In the genomic region with DNA sequence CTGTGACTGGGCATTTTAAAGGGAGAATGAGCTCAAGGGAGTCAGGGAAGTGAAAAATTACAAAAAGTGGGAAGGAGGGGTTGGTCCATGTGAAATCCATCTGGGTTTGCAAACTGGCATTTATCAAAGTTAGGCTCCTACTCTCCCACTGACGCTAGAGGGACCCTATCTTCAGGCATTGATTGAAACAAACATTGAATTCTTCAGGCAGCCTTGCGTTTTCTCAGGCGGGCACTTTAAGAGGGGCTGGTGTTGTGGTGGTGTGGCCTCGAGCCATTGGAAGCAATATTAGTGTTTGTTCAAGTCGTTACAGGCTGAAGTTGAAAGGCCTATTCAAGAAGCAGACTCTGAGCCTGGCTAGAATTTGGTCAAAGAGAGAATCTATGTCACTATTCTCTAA, we compare ENCODE assay signal across 12 cellular contexts. TPM values are rescaled to one million over a fixed set of nuclear protein-coding genes. Genes with fewer than 3 reads are reported as not detected.
A peak's percentile ranks its signal among the peaks of the same experiment; 100 is the strongest.
DNase-seq lines count a peak whose midpoint lies in the region; ATAC-seq, FAIRE-seq and TF ChIP-seq lines count a peak whose summit lies in the region.
"Had no signal": no experiment of that assay in that cellular context is flagged by ENCODE, and none has a peak within 500 bp of the region (broad histone marks: within the 10 kb centered on the region; RNA-seq: fewer than 3 reads in every experiment).

No MANE protein-coding gene starts in this region.

- no peak overlapping the region for H2AFZ ChIP-seq in HepG2 (ENCODE audit: low read length)
- no peak overlapping the region for H2AFZ ChIP-seq in mammary epithelial cell (ENCODE audit: low read depth, low read length)

- H3K4me2 ChIP-seq in HepG2 (ENCODE audit: low read depth, low read length) (no peak overlapping the region), mammary epithelial cell (ENCODE audit: insufficient read depth, low read depth, low read length) (no peak overlapping the region)

- no peaks in the 10 kb centered on the region for H3K4me1 ChIP-seq in HepG2 (ENCODE audit: insufficient read depth, low read length)
- H3K4me1 ChIP-seq in right lobe of liver = no peaks in the 10 kb centered on the region
- no peaks in the 10 kb centered on the region for H3K4me1 ChIP-seq in mammary epithelial cell (ENCODE audit: insufficient read depth, low read length)

- H3K9me3 ChIP-seq in HepG2 (ENCODE audit: low read length) (no peaks in the 10 kb centered on the region), right lobe of liver (no peaks in the 10 kb centered on the region), mammary epithelial cell (replicated peaks; ENCODE audit: insufficient read depth, low read length) (no peaks in the 10 kb centered on the region)

- 4% methylated on average over 5 of the region's 5 CpGs for WGBS in HepG2 (ENCODE audit: low lambda C conversion rate)
- WGBS in right lobe of liver (ENCODE audit: insufficient coverage, low coverage, low lambda C conversion rate, missing lambda C conversion rate) = 29% methylated on average over 4 of the region's 5 CpGs
- WGBS in mammary epithelial cell (ENCODE audit: low coverage, missing lambda C conversion rate) = 20% methylated on average over 5 of the region's 5 CpGs

- CTCF ChIA-PET in HepG2 (lab: Yijun Ruan, JAX; ENCODE audit: low intra/inter-chr PET ratio, low total read pairs) = interaction anchor here (0.6 to 1.9 kb wide), 2 partner anchors 19 to 22 kb away, joined by 4 to 12 read pairs; no protein-coding TSS in a partner anchor
- CTCF ChIA-PET in mammary epithelial cell (lab: Charles Lee; ENCODE audit: low non-redundant PET) = no interaction called here

- peak; percentile 88 for FAIRE-seq in HepG2 (lab: Jason Lieb, UNC)

- DNase-seq in HepG2 (ENCODE audit: low spot score) (peak; percentile 29), right lobe of liver (no peak), mammary epithelial cell (no peak), left kidney (ENCODE audit: low read depth, low spot score) (peak; percentile 66), DMS153 (lab: John Stamatoyannopoulos, UW) (no peak)
- DNase-seq: activated naive CD4-positive, alpha-beta T cell treated with Interleukin-2 at 50 U/mL for 16 hours; HCEC 1CT; NCI-H345 had no signal

- POLR2A ChIA-PET in HepG2 (lab: Yijun Ruan, JAX) = no interaction called here

- ATAC-seq in HepG2 (peak; percentile 77), right lobe of liver (no peak), GM18519 (IDR thresholded peaks at IDR 0.05; ENCODE audit: low FRiP score, unreplicated experiment) (no peak), HG03139 (IDR thresholded peaks at IDR 0.05; ENCODE audit: unreplicated experiment) (no peak), HG02981 (IDR thresholded peaks at IDR 0.05; ENCODE audit: unreplicated experiment) (no peak)

- H3K79me2 ChIP-seq in HepG2 (ENCODE audit: insufficient read depth, low read length) (no peaks in the 10 kb centered on the region), mammary epithelial cell (ENCODE audit: insufficient read depth, low read length) (no peaks in the 10 kb centered on the region)

- H3K9ac ChIP-seq in HepG2 (ENCODE audit: insufficient read depth, low read depth, low read length) (no peak overlapping the region), mammary epithelial cell (ENCODE audit: insufficient read depth, low read length) (no peak overlapping the region)

- BruUV-seq in HepG2 (replicated peaks; lab: Mats Ljungman, UMichigan) = no TSS peak
- no TSS peak for BruUV-seq in mammary epithelial cell (replicated peaks; lab: Mats Ljungman, UMichigan)

- TF ChIP-seq CTCF in HepG2 (CRISPR knock-in tag; IDR thresholded peaks at IDR 0.05) (peak; percentile 56), right lobe of liver (IDR thresholded peaks at IDR 0.05) (peak in 2 of 4 donors; percentile 6 to 7), mammary epithelial cell (conservative IDR thresholded peaks at IDR 0.05 in 1 of 2, IDR thresholded peaks at IDR 0.05 in 1 of 2; ENCODE audit: extremely low read depth in 1 of 2, insufficient read depth in 1 of 2, low read depth in 1 of 2, low read length in 2 of 2) (peak; percentile 3 to 27)

- in situ Hi-C loops in HepG2 (cut with HindIII; ENCODE audit: extremely low pct_ligation_motif_present, low pct_unique_long_range_greater_than_20kb) (no loop called here), mammary epithelial cell (cut with MboI; ENCODE audit: low sequenced_read_pairs in 2 of 2) (no loop called here)

- H3K4me3 ChIP-seq in HepG2 (replicated peaks in 1 of 3; ENCODE audit: insufficient read depth in 1 of 3, low read depth in 2 of 3, low read length in 3 of 3) (no peak overlapping the region), right lobe of liver (no peak overlapping the region), mammary epithelial cell (replicated peaks in 1 of 3; ENCODE audit: insufficient read depth in 1 of 3, low read depth in 2 of 3, low read length in 3 of 3) (no peak overlapping the region)

- H3K27me3 ChIP-seq in HepG2 (ENCODE audit: control insufficient read depth in 1 of 2, insufficient read depth in 2 of 2, low read length in 2 of 2) = no peaks in the 10 kb centered on the region
- no peaks in the 10 kb centered on the region for H3K27me3 ChIP-seq in right lobe of liver
- peaks cover 2% of the 10 kb centered on the region for H3K27me3 ChIP-seq in mammary epithelial cell (ENCODE audit: insufficient read depth, low read length)

- H3K36me3 ChIP-seq in HepG2 (replicated peaks in 1 of 2; ENCODE audit: control insufficient read depth in 1 of 2, insufficient read depth in 2 of 2, low read length in 2 of 2) (no peaks in the 10 kb centered on the region), right lobe of liver (no peaks in the 10 kb centered on the region), mammary epithelial cell (ENCODE audit: insufficient read depth, low read length) (no peaks in the 10 kb centered on the region)

- H3K27ac ChIP-seq in HepG2 (ENCODE audit: extremely low read length, insufficient read depth, low read length) = no peak overlapping the region
- H3K27ac ChIP-seq in right lobe of liver = no peak overlapping the region
- H3K27ac ChIP-seq in mammary epithelial cell (ENCODE audit: insufficient read depth, low read depth, low read length) = no peak overlapping the region

- TF ChIP-seq RAD21 in HepG2 (CRISPR knock-in tag; IDR thresholded peaks at IDR 0.05) = peak; percentile 33; the same call in 1 of the 2 replicates

- dilution Hi-C loops in mammary epithelial cell (cut with HindIII; ENCODE audit: low sequenced_read_pairs) = no loop called here

- TF ChIP-seq POLR2A in HepG2 (IDR thresholded peaks at IDR 0.05; ENCODE audit: insufficient read depth in 1 of 2, low read depth in 2 of 2, low read length in 2 of 2) (no peak), right lobe of liver (IDR thresholded peaks at IDR 0.05) (no peak)

- H4K20me1 ChIP-seq in HepG2 (ENCODE audit: insufficient read depth, low read length) (no peaks in the 10 kb centered on the region), mammary epithelial cell (ENCODE audit: insufficient read depth, low read length) (no peaks in the 10 kb centered on the region)

- TF ChIP-seq EP300 in HepG2 (IDR thresholded peaks at IDR 0.05; ENCODE audit: low read depth in 2 of 2, low read length in 2 of 2) (no peak), HepG2 (CRISPR knock-in tag; IDR thresholded peaks at IDR 0.05; ENCODE audit: borderline replicate concordance) (no peak)

- intact Hi-C loops in HepG2 (cut with micrococcal nuclease; ENCODE audit: unreplicated experiment) = loop anchor here (1.0 kb wide), 1 partner anchor 23 kb away; no protein-coding TSS in a partner anchor
- intact Hi-C loops in right lobe of liver (cut with DNase I) = no loop called here
- intact Hi-C loops in mammary epithelial cell (cut with micrococcal nuclease) = no loop called here

RNA-seq across cellular contexts. Expression of a gene that starts 36.6 kb away (rescaled TPM):
- total RNA-seq in HepG2 (2016; rRNA removed; fragmentation: Illumina TruSeq; extraction: Trizol) (0.09 TPM in 1 of 2 replicates, not detected in the other), right lobe of liver (1 to 10 TPM; 1.1 to 4.3 (median 1.6) TPM), mammary epithelial cell (1 to 10 TPM in 1 of 2 donors, under 1 TPM in 1; 0.47 to 2.5 TPM)
- total RNA-seq in HepG2 (2016; cell fraction: cytosol; rRNA removed; fragmentation: Illumina TruSeq; extraction: Trizol; ENCODE audit: low read depth) = not detected in 2 replicates
- total RNA-seq in HepG2 (2016; cell fraction: insoluble cytoplasmic fraction; rRNA removed; fragmentation: Illumina TruSeq; extraction: Trizol) = 0.09 and 0.15 TPM in 2 replicates
- total RNA-seq in HepG2 (2016; cell fraction: membrane; rRNA removed; fragmentation: Illumina TruSeq; extraction: Trizol) = 0.06 TPM in 1 of 2 replicates, not detected in the other
- 0.43 and 0.44 TPM in 2 replicates for total RNA-seq in HepG2 (2016; cell fraction: nucleus; rRNA removed; fragmentation: Illumina TruSeq; extraction: Trizol)
- polyA plus RNA-seq in HepG2 (2011; rRNA removed) (0.26 and 0.28 TPM in 2 replicates), mammary epithelial cell (0.23 TPM)
- polyA plus RNA-seq in HepG2 (2011; cell fraction: cytosol; rRNA removed) = 0.13 and 0.18 TPM in 2 replicates
- polyA plus RNA-seq in HepG2 (2011; cell fraction: nucleus; rRNA removed) = 0.48 and 0.84 TPM in 2 replicates
- polyA plus RNA-seq in HepG2 (2012) = 0.12 and 0.28 TPM in 2 replicates
- polyA plus RNA-seq in HepG2 (2016; cell fraction: cytosol; fragmentation: Illumina TruSeq; extraction: Trizol; ENCODE audit: low read depth) = not detected in 2 replicates
- polyA plus RNA-seq in HepG2 (2016; cell fraction: insoluble cytoplasmic fraction; fragmentation: Illumina TruSeq; extraction: Trizol; ENCODE audit: low read depth) = not detected in 2 replicates
- polyA plus RNA-seq in HepG2 (2016; cell fraction: membrane; fragmentation: Illumina TruSeq; extraction: Trizol; ENCODE audit: low read depth) = not detected in 2 replicates
- 0.27 and 0.80 TPM in 2 replicates for polyA plus RNA-seq in HepG2 (2016; cell fraction: nucleus; fragmentation: Illumina TruSeq; extraction: Trizol; ENCODE audit: insufficient read depth, low read depth)
- 0.09 and 0.72 TPM in 2 replicates for polyA minus RNA-seq in HepG2 (2011; rRNA and poly(A)+ RNA removed; ENCODE audit: low replicate concordance)
- polyA minus RNA-seq in HepG2 (2011; cell fraction: cytosol; rRNA and poly(A)+ RNA removed) = 0.18 TPM in 1 of 2 replicates, not detected in the other
- 0.75 and 0.90 TPM in 2 replicates for polyA minus RNA-seq in HepG2 (2011; cell fraction: nucleus; rRNA and poly(A)+ RNA removed)
- polyA minus RNA-seq in mammary epithelial cell = 0.57 TPM
- total RNA-seq: HT-29 had no signal

RNA-seq across cellular contexts. Expression of a gene that starts 51.1 kb away (rescaled TPM):
- not detected in 2 replicates for total RNA-seq in HepG2 (2016; rRNA removed; fragmentation: Illumina TruSeq; extraction: Trizol)
- not detected in 2 replicates for total RNA-seq in HepG2 (2016; cell fraction: cytosol; rRNA removed; fragmentation: Illumina TruSeq; extraction: Trizol; ENCODE audit: low read depth)
- not detected in 2 replicates for total RNA-seq in HepG2 (2016; cell fraction: insoluble cytoplasmic fraction; rRNA removed; fragmentation: Illumina TruSeq; extraction: Trizol)
- total RNA-seq in HepG2 (2016; cell fraction: membrane; rRNA removed; fragmentation: Illumina TruSeq; extraction: Trizol) = not detected in 2 replicates
- not detected in 2 replicates for total RNA-seq in HepG2 (2016; cell fraction: nucleus; rRNA removed; fragmentation: Illumina TruSeq; extraction: Trizol)
- polyA plus RNA-seq in HepG2 (2011; rRNA removed) = not detected in 2 replicates
- polyA plus RNA-seq in HepG2 (2011; cell fraction: cytosol; rRNA removed) = not detected in 2 replicates
- polyA plus RNA-seq in HepG2 (2011; cell fraction: nucleus; rRNA removed) = not detected in 2 replicates
- not detected in 2 replicates for polyA plus RNA-seq in HepG2 (2012)
- not detected in 2 replicates for polyA plus RNA-seq in HepG2 (2016; cell fraction: cytosol; fragmentation: Illumina TruSeq; extraction: Trizol; ENCODE audit: low read depth)
- not detected in 2 replicates for polyA plus RNA-seq in HepG2 (2016; cell fraction: insoluble cytoplasmic fraction; fragmentation: Illumina TruSeq; extraction: Trizol; ENCODE audit: low read depth)
- not detected in 2 replicates for polyA plus RNA-seq in HepG2 (2016; cell fraction: membrane; fragmentation: Illumina TruSeq; extraction: Trizol; ENCODE audit: low read depth)
- polyA plus RNA-seq in HepG2 (2016; cell fraction: nucleus; fragmentation: Illumina TruSeq; extraction: Trizol; ENCODE audit: insufficient read depth, low read depth) = not detected in 2 replicates
- not detected in 2 replicates for polyA minus RNA-seq in HepG2 (2011; rRNA and poly(A)+ RNA removed; ENCODE audit: low replicate concordance)
- polyA minus RNA-seq in HepG2 (2011; cell fraction: cytosol; rRNA and poly(A)+ RNA removed) = not detected in 2 replicates
- polyA minus RNA-seq in HepG2 (2011; cell fraction: nucleus; rRNA and poly(A)+ RNA removed) = not detected in 2 replicates
- total RNA-seq in right lobe of liver = under 1 TPM in 2 of 6 experiments, not detected in 4; 0.58 to 0.66 TPM
- total RNA-seq in mammary epithelial cell = not detected
- polyA plus RNA-seq in mammary epithelial cell = not detected
- polyA minus RNA-seq in mammary epithelial cell = not detected
- total RNA-seq: HT-29 had no signal

Comparison
In these comparisons a context has a peak if more than half of its experiments do, and no peak if none do; other contexts are left out.
1. DNase-seq: peak in HepG2 (single experiment) and left kidney (single experiment); none in right lobe of liver (0 of 3), mammary epithelial cell (single experiment) and DMS153 (single experiment).